ENCODE assay signal across 15 cellular contexts in genomic region chr11:11427185-11427944, GRCh38.
DNase-seq lines count a peak whose midpoint lies in the region; ATAC-seq and TF ChIP-seq lines count a peak whose summit lies in the region.
"Had no signal": no experiment of that assay in that cellular context is flagged by ENCODE, and none has a peak within 500 bp of the region (broad histone marks: within the 10 kb centered on the region; RNA-seq: fewer than 3 reads in every experiment).

No MANE protein-coding gene starts in this region.

- no peak for TF ChIP-seq EP300 in gastroesophageal sphincter (IDR thresholded peaks at IDR 0.05)

- peak overlapping the region; percentile 23 for H3K27ac Mint-ChIP-seq in neural progenitor cell
- no peak overlapping the region for H3K27ac Mint-ChIP-seq in naive thymus-derived CD4-positive, alpha-beta T cell
- H3K27ac Mint-ChIP-seq: activated CD8-positive, alpha-beta T cell treated with anti-CD3 and anti-CD28 coated beads, Interleukin-2, amount 10 ng/mL, durations not matched to agents 7 days and 5 days; activated T-helper 17 cell treated with anti-CD3 and anti-CD28 coated beads, Interleukin-2, amount 50 U/mL, for 72 hours; mesothelial cell of epicardium had no signal

- no peak for TF ChIP-seq CTCF in IMR-90 (conservative IDR thresholded peaks at IDR 0.05; ENCODE audit: low read depth, low read length)
- TF ChIP-seq CTCF in gastroesophageal sphincter (IDR thresholded peaks at IDR 0.05), result no peak
- no peak for TF ChIP-seq CTCF in neural progenitor cell (IDR thresholded peaks at IDR 0.05)

- no peak overlapping the region for H2BK15ac ChIP-seq in IMR-90 (ENCODE audit: low read depth, low read length)

- H3K4me2 ChIP-seq in IMR-90 (ENCODE audit: low read depth, low read length) (no peak overlapping the region), neural progenitor cell (peak overlapping the region; percentile 10)

- no peak overlapping the region for H2AK9ac ChIP-seq in IMR-90 (replicated peaks; ENCODE audit: low read depth, low read length, poor library complexity)

- no peak overlapping the region for H3K4me3 ChIP-seq in IMR-90 (ENCODE audit: insufficient read depth, low read depth, low read length)
- no peak overlapping the region for H3K4me3 ChIP-seq in gastroesophageal sphincter
- no peak overlapping the region for H3K4me3 ChIP-seq in neural progenitor cell
- no peak overlapping the region for H3K4me3 ChIP-seq in naive thymus-derived CD4-positive, alpha-beta T cell (ENCODE audit: low read length)

- no peak overlapping the region for H2BK5ac ChIP-seq in IMR-90 (ENCODE audit: low read depth, low read length, poor library complexity, severe bottlenecking)

- no TSS peak for BruUV-seq in IMR-90 (replicated peaks; lab: Mats Ljungman, UMichigan)

- H3K9me1 ChIP-seq in IMR-90 (ENCODE audit: insufficient read depth, low read length), result no peaks in the 10 kb centered on the region

- no peaks in the 10 kb centered on the region for H3K79me1 ChIP-seq in IMR-90 (ENCODE audit: low read depth in 1 of 2, low read length in 2 of 2)

- H3K18ac ChIP-seq in IMR-90 (ENCODE audit: low read depth, low read length), result no peak overlapping the region

- no peaks in the 10 kb centered on the region for H3K36me3 Mint-ChIP-seq in neural progenitor cell
- H3K36me3 Mint-ChIP-seq in naive thymus-derived CD4-positive, alpha-beta T cell, result no peaks in the 10 kb centered on the region
- H3K36me3 Mint-ChIP-seq: mesothelial cell of epicardium had no signal

- no peak overlapping the region for H4K91ac ChIP-seq in IMR-90 (ENCODE audit: insufficient read depth, low read depth, low read length)

- H4K8ac ChIP-seq in IMR-90 (ENCODE audit: low read depth in 2 of 2, low read length in 2 of 2), result no peak overlapping the region

- H3K4ac ChIP-seq in IMR-90 (ENCODE audit: low read depth, low read length), result no peak overlapping the region

- ATAC-seq in IMR-90 (ENCODE audit: low read depth) (no peak), gastroesophageal sphincter (peak; percentile 51), GM21529 (IDR thresholded peaks at IDR 0.05; ENCODE audit: unreplicated experiment) (no peak), HG02798 (IDR thresholded peaks at IDR 0.05; ENCODE audit: poor library complexity, unreplicated experiment) (no peak)
- ATAC-seq in naive thymus-derived CD4-positive, alpha-beta T cell, result no peak
- ATAC-seq: activated CD8-positive, alpha-beta T cell treated with anti-CD3 and anti-CD28 coated beads, Interleukin-2, amount 10 ng/mL, durations not matched to agents 7 days and 5 days; activated T-helper 17 cell treated with anti-CD3 and anti-CD28 coated beads, Interleukin-2, amount 50 U/mL, for 72 hours had no signal

- H3K9me3 ChIP-seq in IMR-90 (ENCODE audit: control insufficient read depth, insufficient read depth, low read length) (no peaks in the 10 kb centered on the region), gastroesophageal sphincter (no peaks in the 10 kb centered on the region), neural progenitor cell (ENCODE audit: low read depth) (no peaks in the 10 kb centered on the region)
- H3K9me3 ChIP-seq in naive thymus-derived CD4-positive, alpha-beta T cell (ENCODE audit: control insufficient read depth in 2 of 3, low read length in 3 of 3), result no peaks in the 10 kb centered on the region

- H3K79me2 ChIP-seq in neural progenitor cell (ENCODE audit: low read depth), result no peaks in the 10 kb centered on the region

- no peak overlapping the region for H3K27ac ChIP-seq in IMR-90 (ENCODE audit: insufficient read depth, low read length)
- peak overlapping the region in 3 of 4 donors; percentile 27 to 72 (median 63) for H3K27ac ChIP-seq in gastroesophageal sphincter
- H3K27ac ChIP-seq in neural progenitor cell, result no peak overlapping the region
- no peak overlapping the region for H3K27ac ChIP-seq in naive thymus-derived CD4-positive, alpha-beta T cell (ENCODE audit: low read depth, low read length)

- H4K20me1 ChIP-seq in IMR-90 (ENCODE audit: insufficient read depth, low read length) (no peaks in the 10 kb centered on the region), neural progenitor cell (ENCODE audit: low read depth) (no peaks in the 10 kb centered on the region)

- no peak overlapping the region for H3K4me3 Mint-ChIP-seq in neural progenitor cell
- H3K4me3 Mint-ChIP-seq in naive thymus-derived CD4-positive, alpha-beta T cell, result no peak overlapping the region
- H3K4me3 Mint-ChIP-seq: activated CD8-positive, alpha-beta T cell treated with anti-CD3 and anti-CD28 coated beads, Interleukin-2, amount 10 ng/mL, durations not matched to agents 7 days and 5 days; activated T-helper 17 cell treated with anti-CD3 and anti-CD28 coated beads, Interleukin-2, amount 50 U/mL, for 72 hours; mesothelial cell of epicardium had no signal

- H3K36me3 ChIP-seq in IMR-90 (ENCODE audit: control insufficient read depth, insufficient read depth, low read length) (no peaks in the 10 kb centered on the region), gastroesophageal sphincter (peaks cover 0 to 31% of the 10 kb centered on the region in 2 donors), neural progenitor cell (no peaks in the 10 kb centered on the region)
- H3K36me3 ChIP-seq in naive thymus-derived CD4-positive, alpha-beta T cell (ENCODE audit: control insufficient read depth in 2 of 3, insufficient read depth in 3 of 3, low read length in 3 of 3), result no peaks in the 10 kb centered on the region

- no peak overlapping the region for H2BK20ac ChIP-seq in IMR-90 (ENCODE audit: low read depth, low read length)

- H3F3A ChIP-seq in neural progenitor cell (ENCODE audit: low read depth), result peaks cover 2% of the 10 kb centered on the region

- no peak overlapping the region for H3K9ac ChIP-seq in IMR-90 (ENCODE audit: low read depth, low read length)
- no peak overlapping the region for H3K9ac ChIP-seq in neural progenitor cell

- no peak overlapping the region for H2AK5ac ChIP-seq in IMR-90 (ENCODE audit: low read depth, low read length)

- TF ChIP-seq RAD21 in IMR-90 (IDR thresholded peaks at IDR 0.05; ENCODE audit: low read length), result no peak

- H2BK120ac ChIP-seq in IMR-90 (ENCODE audit: low read depth, low read length), result no peak overlapping the region

- TF ChIP-seq POLR2A in IMR-90 (IDR thresholded peaks at IDR 0.05; ENCODE audit: low read depth, low read length) (no peak), gastroesophageal sphincter (IDR thresholded peaks at IDR 0.05) (no peak)

- 18% methylated on average over 2 of the region's 13 CpGs; no CpG with 5 or more reads in 1 of the 2 experiments for WGBS in IMR-90 (ENCODE audit: extremely low coverage in 2 of 2, insufficient read length in 1 of 2), 2 experiments
- WGBS in gastroesophageal sphincter (ENCODE audit: low coverage in 1 of 2), 2 donors, result 28 to 40% methylated on average over 10 to 12 of the region's 13 CpGs

- H2AFZ ChIP-seq in IMR-90 (replicated peaks; ENCODE audit: low read length, poor library complexity) (peak overlapping the region; percentile 5), neural progenitor cell (replicated peaks) (no peak overlapping the region)

- no peak overlapping the region; the same call in 1 of the 2 replicates for H3K23ac ChIP-seq in IMR-90 (ENCODE audit: low read depth, low read length)

- dilution Hi-C loops in IMR-90 (cut with HindIII; ENCODE audit: low sequenced_read_pairs, unreplicated experiment), result no loop called here

- H3K14ac ChIP-seq in IMR-90 (replicated peaks; ENCODE audit: low read depth, low read length), result no peak overlapping the region

- CTCF ChIA-PET in IMR-90 (lab: Yijun Ruan, JAX), result no interaction called here
- CTCF ChIA-PET in naive thymus-derived CD4-positive, alpha-beta T cell (lab: Charles Lee), result no interaction called here

- intact Hi-C loops in IMR-90 (cut with micrococcal nuclease), result no loop called here
- intact Hi-C loops in naive thymus-derived CD4-positive, alpha-beta T cell (cut with micrococcal nuclease), result no loop called here

- in situ Hi-C loops in IMR-90 (cut with MboI; ENCODE audit: low sequenced_read_pairs), result no loop called here

- 0 out of 2 replicates have a peak, but pooled peaks cover 2% of the 10 kb centered on the region for H3K4me1 ChIP-seq in IMR-90 (ENCODE audit: control insufficient read depth, insufficient read depth, low read length)
- peaks cover 0 to 46% (median 9%) of the 10 kb centered on the region in 3 donors for H3K4me1 ChIP-seq in gastroesophageal sphincter
- peaks cover 14% of the 10 kb centered on the region for H3K4me1 ChIP-seq in neural progenitor cell
- no peaks in the 10 kb centered on the region for H3K4me1 ChIP-seq in naive thymus-derived CD4-positive, alpha-beta T cell (ENCODE audit: control insufficient read depth in 2 of 2, insufficient read depth in 2 of 2, low read length in 2 of 2)

- peaks cover 30% of the 10 kb centered on the region for H3K4me1 Mint-ChIP-seq in neural progenitor cell
- H3K4me1 Mint-ChIP-seq in naive thymus-derived CD4-positive, alpha-beta T cell, result peaks cover 0 to 2% (median 0%) of the 10 kb centered on the region in 7 donors
- H3K4me1 Mint-ChIP-seq: activated T-helper 17 cell treated with anti-CD3 and anti-CD28 coated beads, Interleukin-2, amount 50 U/mL, for 72 hours had no signal

- H3K27me3 ChIP-seq in IMR-90 (ENCODE audit: control insufficient read depth, insufficient read depth, low read length) (no peaks in the 10 kb centered on the region), gastroesophageal sphincter (no peaks in the 10 kb centered on the region), neural progenitor cell (no peaks in the 10 kb centered on the region)
- no peaks in the 10 kb centered on the region for H3K27me3 ChIP-seq in naive thymus-derived CD4-positive, alpha-beta T cell (ENCODE audit: control insufficient read depth in 2 of 2, insufficient read depth in 2 of 2, low read length in 2 of 2)

- no peak overlapping the region for H4K5ac ChIP-seq in IMR-90 (ENCODE audit: low read depth, low read length)

- DNase-seq in IMR-90 (no peak), NCI-H345 (lab: John Stamatoyannopoulos, UW) (peak; percentile 74), neural progenitor cell (ENCODE audit: low spot score) (no peak), NOMO-1 treated with DMSO at 0.1 percent for 48 hours (lab: John Stamatoyannopoulos, UW; ENCODE audit: unreplicated experiment) (no peak)
- no peak for DNase-seq in naive thymus-derived CD4-positive, alpha-beta T cell
- DNase-seq: activated CD8-positive, alpha-beta T cell treated with anti-CD3 and anti-CD28 coated beads, Interleukin-2, amount 10 ng/mL, durations not matched to agents 7 days and 5 days; DMS53; NCI-H1092; stimulated activated CD4-positive, alpha-beta T cell treated with anti-CD3 and anti-CD28 coated beads, Interleukin-1b, Interleukin-23, amount 100 ng/mL, for 48 hours; trophoblast cell had no signal

- peaks cover 9% of the 10 kb centered on the region for H3K27me3 Mint-ChIP-seq in neural progenitor cell (ENCODE audit: insufficient read depth, low read depth)
- H3K27me3 Mint-ChIP-seq in naive thymus-derived CD4-positive, alpha-beta T cell, result peaks cover 0 to 13% (median 4%) of the 10 kb centered on the region in 5 donors

- no peaks in the 10 kb centered on the region for H3K9me3 Mint-ChIP-seq in neural progenitor cell
- H3K9me3 Mint-ChIP-seq in naive thymus-derived CD4-positive, alpha-beta T cell, result no peaks in the 10 kb centered on the region
- H3K9me3 Mint-ChIP-seq: activated T-helper 17 cell treated with anti-CD3 and anti-CD28 coated beads, Interleukin-2, amount 50 U/mL, for 72 hours; mesothelial cell of epicardium had no signal

- POLR2A ChIA-PET in IMR-90 (lab: Charles Lee; ENCODE audit: unreplicated experiment), result no interaction called here
- POLR2A ChIA-PET in naive thymus-derived CD4-positive, alpha-beta T cell (lab: Charles Lee), result no interaction called here

- no peak overlapping the region for H3K56ac ChIP-seq in IMR-90 (ENCODE audit: extremely low read depth, insufficient read depth, low read length)

Comparison
In these comparisons a context has a peak if more than half of its experiments do, and no peak if none do; other contexts are left out.
1. H3K27ac ChIP-seq: peak in gastroesophageal sphincter (3 of 4); none in IMR-90 (single experiment), neural progenitor cell (single experiment) and naive thymus-derived CD4-positive, alpha-beta T cell (single experiment).